In genomic region chr2:172743898-172744297, GRCh38 we compare ENCODE assay signal across 1 cellular context.
A peak's percentile ranks its signal among the peaks of the same experiment; 100 is the strongest.
TF ChIP-seq lines count a peak whose summit lies in the region.

No MANE protein-coding gene starts in this region.

TF ChIP-seq in HEK293, 187 proteins besides CTCF, POLR2A, EP300 and RAD21 (continued from another document):
- TF ChIP-seq, protein P1, sequence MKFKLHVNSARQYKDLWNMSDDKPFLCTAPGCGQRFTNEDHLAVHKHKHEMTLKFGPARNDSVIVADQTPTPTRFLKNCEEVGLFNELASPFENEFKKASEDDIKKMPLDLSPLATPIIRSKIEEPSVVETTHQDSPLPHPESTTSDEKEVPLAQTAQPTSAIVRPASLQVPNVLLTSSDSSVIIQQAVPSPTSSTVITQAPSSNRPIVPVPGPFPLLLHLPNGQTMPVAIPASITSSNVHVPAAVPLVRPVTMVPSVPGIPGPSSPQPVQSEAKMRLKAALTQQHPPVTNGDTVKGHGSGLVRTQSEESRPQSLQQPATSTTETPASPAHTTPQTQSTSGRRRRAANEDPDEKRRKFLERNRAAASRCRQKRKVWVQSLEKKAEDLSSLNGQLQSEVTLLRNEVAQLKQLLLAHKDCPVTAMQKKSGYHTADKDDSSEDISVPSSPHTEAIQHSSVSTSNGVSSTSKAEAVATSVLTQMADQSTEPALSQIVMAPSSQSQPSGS (tag by site-specific recombination; IDR thresholded peaks at IDR 0.05; ENCODE audit: low read depth): 0 out of 2 replicates have a peak, but pooled peaks have one; percentile 35
